23 cellular contexts compared by ENCODE assay signal in the genomic region with DNA sequence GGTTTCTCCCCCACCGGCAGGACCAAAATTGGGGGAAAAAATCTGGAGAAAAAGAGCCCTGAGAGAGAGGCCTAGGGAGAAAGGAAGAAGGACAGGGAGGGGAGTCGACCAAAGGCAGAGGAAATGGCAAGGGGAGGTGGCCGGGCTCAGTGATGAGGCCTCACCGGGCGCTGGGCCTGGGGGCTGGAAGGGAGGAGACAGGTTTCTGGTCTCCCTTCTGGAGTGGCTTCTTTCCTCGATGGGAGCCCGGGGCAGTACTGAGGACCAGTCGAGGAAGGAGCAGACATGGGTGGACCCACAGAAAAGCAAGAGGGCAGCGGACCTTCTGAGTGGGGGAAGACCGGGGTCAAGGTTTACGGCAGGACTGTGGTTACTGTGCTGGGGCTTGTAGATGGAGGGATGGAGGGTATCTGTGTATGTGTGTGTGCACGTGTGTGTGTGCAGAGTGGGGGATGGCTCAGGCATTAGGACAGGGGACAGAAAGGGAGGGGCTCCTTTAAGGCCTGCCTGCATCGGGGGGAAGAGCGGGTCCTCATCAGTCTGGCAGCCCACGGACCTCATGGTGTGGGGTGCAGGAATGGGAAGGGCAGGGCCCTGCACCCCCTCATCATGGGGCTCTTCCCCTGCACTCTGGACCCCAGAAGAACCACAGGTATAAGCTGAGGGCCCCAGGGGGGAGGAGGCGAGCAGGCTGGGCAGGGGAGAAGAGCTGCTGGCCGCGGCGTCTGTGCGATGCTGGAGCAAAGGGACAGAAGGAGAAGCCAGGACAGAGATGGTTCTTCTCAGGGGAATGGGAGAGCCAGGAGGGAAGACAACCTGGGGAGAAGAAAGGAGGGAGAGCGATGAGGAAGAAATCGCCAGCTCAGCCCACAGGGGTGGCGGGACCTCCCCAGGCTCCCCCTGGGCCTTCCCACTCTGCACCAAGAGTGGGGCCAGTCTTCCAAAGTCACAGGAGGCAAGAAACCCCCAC. TPM values are rescaled to one million over a fixed set of nuclear protein-coding genes. Genes with fewer than 3 reads are reported as not detected.
DNase-seq lines count a peak whose midpoint lies in the region; ATAC-seq, FAIRE-seq and TF ChIP-seq lines count a peak whose summit lies in the region.
"Had no signal": no experiment of that assay in that cellular context is flagged by ENCODE, and none has a peak within 500 bp of the region (broad histone marks: within the 10 kb centered on the region; RNA-seq: fewer than 3 reads in every experiment).

No MANE protein-coding gene starts in this region.

- no peaks in the 10 kb centered on the region for H3K9me3 ChIP-seq in CD4-positive, alpha-beta memory T cell (ENCODE audit: control insufficient read depth in 1 of 2, low read length in 2 of 2)
- no peaks in the 10 kb centered on the region for H3K9me3 ChIP-seq in K562 (replicated peaks; ENCODE audit: control insufficient read depth, insufficient read depth, low read depth, low read length)
- H3K9me3 ChIP-seq: ascending aorta, mucosa of descending colon, ovary had no signal

- intact Hi-C loops in CD4-positive, alpha-beta memory T cell (cut with micrococcal nuclease), result no loop called here
- intact Hi-C loops in K562 (cut with micrococcal nuclease), result no loop called here
- intact Hi-C loops in natural killer cell (cut with micrococcal nuclease), result no loop called here

- H3K27me3 ChIP-seq in CD4-positive, alpha-beta memory T cell (ENCODE audit: insufficient read depth, low read length), result no peaks in the 10 kb centered on the region
- no peaks in the 10 kb centered on the region for H3K27me3 ChIP-seq in GM23338 (ENCODE audit: insufficient read depth)
- no peaks in the 10 kb centered on the region for H3K27me3 ChIP-seq in K562 (ENCODE audit: control insufficient read depth in 2 of 2, insufficient read depth in 2 of 2, low read length in 2 of 2)
- H3K27me3 ChIP-seq: ascending aorta, foreskin keratinocyte, ovary had no signal

- no peak overlapping the region for H3K4me3 Mint-ChIP-seq in CD4-positive, alpha-beta memory T cell
- H3K4me3 Mint-ChIP-seq in GM23338 (no peak overlapping the region; the same call in 2 of the 3 replicates), natural killer cell (peak overlapping the region; percentile 13)
- H3K4me3 Mint-ChIP-seq: activated CD8-positive, alpha-beta memory T cell treated with anti-CD3 and anti-CD28 coated beads, Interleukin-2, amount 10 ng/mL, durations not matched to agents 7 days and 5 days had no signal

- peaks cover 19 to 64% of the 10 kb centered on the region in 2 donors for H3K36me3 Mint-ChIP-seq in CD4-positive, alpha-beta memory T cell
- H3K36me3 Mint-ChIP-seq in GM23338 (ENCODE audit: low read depth) (peaks cover 57% of the 10 kb centered on the region), natural killer cell (no peaks in the 10 kb centered on the region)

- POLR2A ChIA-PET in CD4-positive, alpha-beta memory T cell (lab: Charles Lee; ENCODE audit: partially characterized antibody), result interaction anchor here (1.5 to 1.8 kb wide), 2 partner anchors 9 to 49 kb away, joined by 4 to 6 read pairs; partner anchors contain the start of gene PXN
- POLR2A ChIA-PET in K562 (lab: Yijun Ruan, JAX), result interaction anchor here (0.7 to 17.7 kb wide), 5 partner anchors 9 to 75 kb away, joined by 3 to 420 read pairs (median 6); partner anchors contain the start of genes GCN1, RNU4-1, RNU4-2 and RPLP0

- H4K20me1 ChIP-seq in GM23338 (replicated peaks; ENCODE audit: insufficient read depth) (peaks cover 5% of the 10 kb centered on the region; the same call in 1 of the 2 replicates), K562 (replicated peaks; ENCODE audit: control insufficient read depth, insufficient read depth, low read length) (no peaks in the 10 kb centered on the region)

- H3K36me3 ChIP-seq in CD4-positive, alpha-beta memory T cell (ENCODE audit: insufficient read depth, low read length), result peaks cover 84% of the 10 kb centered on the region
- H3K36me3 ChIP-seq in GM23338 (ENCODE audit: insufficient read depth) (peaks cover 13% of the 10 kb centered on the region; the same call in 1 of the 2 replicates), K562 (ENCODE audit: control insufficient read depth, insufficient read depth, low read length) (peaks cover 65% of the 10 kb centered on the region; the same call in 2 of the 3 replicates)
- H3K36me3 ChIP-seq: ovary had no signal

- ATAC-seq in GM23338 (no peak; the same call in 2 of the 3 replicates), K562 (peak; percentile 11; the same call in 1 of the 3 replicates), natural killer cell (no peak)
- ATAC-seq: activated CD8-positive, alpha-beta memory T cell treated with anti-CD3 and anti-CD28 coated beads, Interleukin-2, amount 10 ng/mL, durations not matched to agents 7 days and 5 days; foreskin keratinocyte; left cardiac atrium had no signal

- TF ChIP-seq POLR2A in K562 (conservative IDR thresholded peaks at IDR 0.05), result no peak; the same call in 1 of the 2 replicates

- TF ChIP-seq CTCF in GM23338 (conservative IDR thresholded peaks at IDR 0.05; ENCODE audit: low read depth in 2 of 2), result no peak
- no peak for TF ChIP-seq CTCF in K562 (IDR thresholded peaks at IDR 0.05 in 2 of 3, conservative IDR thresholded peaks at IDR 0.05 in 1 of 3; ENCODE audit: insufficient read depth in 2 of 3, low read depth in 1 of 3, low read length in 3 of 3)
- no peak for TF ChIP-seq CTCF in natural killer cell (IDR thresholded peaks at IDR 0.05)
- no peak for TF ChIP-seq CTCF in GM10266 (IDR thresholded peaks at IDR 0.05; ENCODE audit: control insufficient read depth, insufficient read depth, low read depth, missing control alignments)

- no peaks in the 10 kb centered on the region for H3K79me2 ChIP-seq in GM23338 (replicated peaks; ENCODE audit: insufficient read depth)
- H3K79me2 ChIP-seq in K562 (ENCODE audit: control insufficient read depth, insufficient read depth, low read length), result no peaks in the 10 kb centered on the region

- 0 out of 2 replicates have a peak overlapping the region, but pooled peaks have one; percentile 29 for H3K4me2 ChIP-seq in GM23338
- no peak overlapping the region for H3K4me2 ChIP-seq in K562 (ENCODE audit: insufficient read depth, low read length)
- H3K4me2 ChIP-seq: PC-9 had no signal

- H2AFZ ChIP-seq in GM23338, result no peak overlapping the region
- no peak overlapping the region for H2AFZ ChIP-seq in K562 (ENCODE audit: low read depth, low read length)
- H2AFZ ChIP-seq: PC-9 had no signal

- peak overlapping the region in 1 of 2 experiments; percentile 4; a peak in 2 of 4 replicates for H3K9ac ChIP-seq in K562 (ENCODE audit: insufficient read depth in 1 of 2, low read depth in 2 of 2, low read length in 2 of 2)

- no peak overlapping the region for H3K27ac ChIP-seq in CD4-positive, alpha-beta memory T cell (ENCODE audit: low read depth, low read length)
- H3K27ac ChIP-seq in GM23338 (ENCODE audit: low read depth), result peak overlapping the region; percentile 76
- H3K27ac ChIP-seq in K562 (ENCODE audit: extremely low read depth, low read depth, low read length), result no peak overlapping the region
- H3K27ac ChIP-seq: ascending aorta, foreskin keratinocyte, ovary, PC-9 had no signal

- no peaks in the 10 kb centered on the region for H3K9me1 ChIP-seq in K562 (ENCODE audit: control insufficient read depth, insufficient read depth, low read length)

- no peak overlapping the region for H3K4me3 ChIP-seq in CD4-positive, alpha-beta memory T cell (ENCODE audit: low read length in 2 of 2)
- H3K4me3 ChIP-seq in GM23338, result no peak overlapping the region
- no peak overlapping the region for H3K4me3 ChIP-seq in K562
- H3K4me3 ChIP-seq: ascending aorta, mucosa of descending colon, ovary, PC-9 had no signal

- H3F3A ChIP-seq in GM23338 (replicated peaks; ENCODE audit: low read depth), result peaks cover 12% of the 10 kb centered on the region; the same call in 1 of the 2 replicates

- no peak for TF ChIP-seq RAD21 in K562 (CRISPR knock-in tag; conservative IDR thresholded peaks at IDR 0.05 in 1 of 2, IDR thresholded peaks at IDR 0.05 in 1 of 2)

- CTCF ChIA-PET in CD4-positive, alpha-beta memory T cell (lab: Charles Lee; ENCODE audit: partially characterized antibody), result interaction anchor here (1.4 to 17.5 kb wide), 2 partner anchors 12 to 37 kb away, joined by 4 to 1075 read pairs; partner anchors contain the start of gene PXN
- CTCF ChIA-PET in K562 (lab: Yijun Ruan, JAX; ENCODE audit: low intra/inter-chr PET ratio), result no interaction called here

- TF ChIP-seq EP300 in K562 (IDR thresholded peaks at IDR 0.05; ENCODE audit: low read length), result no peak

- DNase-seq in CD4-positive, alpha-beta memory T cell, result peak in 1 of 5 donors; percentile 15
- DNase-seq in GM23338 (ENCODE audit: low spot score) (no peak), K562 (ENCODE audit: extremely low read depth in 1 of 4, low spot score in 3 of 4) (no peak), natural killer cell (no peak), GM10266 (ENCODE audit: extremely low spot score) (no peak), mucosa of gallbladder (ENCODE audit: low spot score) (no peak), NCI-H226 (no peak)
- DNase-seq: activated CD4-positive, CD25-positive, alpha-beta regulatory T cell treated with anti-CD3 and anti-CD28 coated beads, Interleukin-2, amount 50 U/mL, for 72 hours; activated CD8-positive, alpha-beta memory T cell treated with anti-CD3 and anti-CD28 coated beads, Interleukin-2, amount 10 ng/mL, durations not matched to agents 7 days and 5 days; activated gamma-delta T cell; foreskin keratinocyte; left cardiac atrium; NCI-H1417 treated with DMSO at 0.1 percent for 48 hours; NCI-H2171; NCI-H748 treated with DMSO at 0.1 percent for 48 hours; ovary; PC-9; stimulated activated CD4-positive, alpha-beta T cell treated with anti-CD3 and anti-CD28 coated beads, Interleukin-1b, Interleukin-23, amount 100 ng/mL, for 48 hours; T1000 had no signal

- no peak for FAIRE-seq in K562 (lab: Jason Lieb, UNC)
- FAIRE-seq: colon, HTR-8/SVneo had no signal

- no peaks in the 10 kb centered on the region for H3K4me1 Mint-ChIP-seq in CD4-positive, alpha-beta memory T cell
- H3K4me1 Mint-ChIP-seq in GM23338 (peaks cover 6% of the 10 kb centered on the region), natural killer cell (peaks cover 5 to 34% of the 10 kb centered on the region in 2 donors)
- H3K4me1 Mint-ChIP-seq: activated CD8-positive, alpha-beta memory T cell treated with anti-CD3 and anti-CD28 coated beads, Interleukin-2, amount 10 ng/mL, durations not matched to agents 7 days and 5 days had no signal

- H3K9me3 Mint-ChIP-seq in CD4-positive, alpha-beta memory T cell, result no peaks in the 10 kb centered on the region
- no peaks in the 10 kb centered on the region for H3K9me3 Mint-ChIP-seq in GM23338
- H3K9me3 Mint-ChIP-seq in natural killer cell, result no peaks in the 10 kb centered on the region

- no peaks in the 10 kb centered on the region for H3K9me2 ChIP-seq in GM23338 (ENCODE audit: insufficient read depth)

- no peaks in the 10 kb centered on the region for H3K4me1 ChIP-seq in CD4-positive, alpha-beta memory T cell (ENCODE audit: insufficient read depth, low read length)
- H3K4me1 ChIP-seq in GM23338 (ENCODE audit: insufficient read depth), result no peaks in the 10 kb centered on the region
- peaks cover 0 to 40% of the 10 kb centered on the region in 2 experiments; a peak in 2 of 5 replicates for H3K4me1 ChIP-seq in K562 (replicated peaks in 1 of 2; ENCODE audit: control insufficient read depth in 2 of 2, insufficient read depth in 2 of 2, low read length in 2 of 2)
- H3K4me1 ChIP-seq: ascending aorta had no signal

- no TSS peak for BruUV-seq in K562 (replicated peaks; lab: Mats Ljungman, UMichigan)

- peak overlapping the region in 5 of 7 donors; percentile 24 to 88 (median 66) for H3K27ac Mint-ChIP-seq in CD4-positive, alpha-beta memory T cell
- H3K27ac Mint-ChIP-seq in GM23338 (peak overlapping the region; percentile 53), natural killer cell (peak overlapping the region; percentile 57 to 76)
- H3K27ac Mint-ChIP-seq: activated CD8-positive, alpha-beta memory T cell treated with anti-CD3 and anti-CD28 coated beads, Interleukin-2, amount 10 ng/mL, durations not matched to agents 7 days and 5 days had no signal

- 75% methylated on average over 13 of the region's 23 CpGs for WGBS in K562 (ENCODE audit: insufficient coverage, low coverage, missing lambda C conversion rate)

- in situ Hi-C loops in K562 (cut with MboI), result no loop called here

- H3K27me3 Mint-ChIP-seq in CD4-positive, alpha-beta memory T cell, result no peaks in the 10 kb centered on the region
- H3K27me3 Mint-ChIP-seq in GM23338 (ENCODE audit: insufficient read depth, low read depth, poor library complexity), result peaks cover 22% of the 10 kb centered on the region
- no peaks in the 10 kb centered on the region for H3K27me3 Mint-ChIP-seq in natural killer cell (ENCODE audit: low read depth in 2 of 2)
- H3K27me3 Mint-ChIP-seq: activated CD8-positive, alpha-beta memory T cell treated with anti-CD3 and anti-CD28 coated beads, Interleukin-2, amount 10 ng/mL, durations not matched to agents 7 days and 5 days had no signal

RNA-seq across cellular contexts. Expression of gene RPLP0, which starts 15.1 kb away (rescaled TPM):
- total RNA-seq in CD4-positive, alpha-beta memory T cell, result 1,000 to 10,000 TPM; 1,817 to 1,965 TPM
- 1,000 to 10,000 TPM; 1,342 to 2,125 TPM for polyA plus RNA-seq in CD4-positive, alpha-beta memory T cell
- total RNA-seq in GM23338 (2014; rRNA removed; shearing (Covaris generic)), result 4,855 and 4,916 TPM in 2 replicates
- polyA plus RNA-seq in GM23338 (2016; fragmentation: Nextera tagmentation; extraction: Ambion mirVana) (2,219 and 2,404 TPM in 2 replicates), K562 (2011; rRNA removed) (7,931 and 10,886 TPM in 2 replicates), K562 (2014; fragmentation: Illumina TruSeq; extraction: Trizol) (5,372 and 5,510 TPM in 2 replicates), K562 (2014; fragmentation: Nextera tagmentation; extraction: Ambion mirVana) (1,000 to 10,000 TPM; 6,875 to 7,674 TPM), K562 (2014; rRNA removed) (6,483 and 6,682 TPM in 2 replicates)
- 1,112 and 2,318 TPM in 2 replicates for total RNA-seq in K562 (2011; cell fraction: chromatin; rRNA removed; ENCODE audit: low replicate concordance)
- 2,659 and 3,037 TPM in 2 replicates for total RNA-seq in K562 (2011; cell fraction: nucleolus; rRNA removed)
- total RNA-seq in K562 (2011; cell fraction: nucleoplasm; rRNA removed), result 2,953 and 5,147 TPM in 2 replicates
- total RNA-seq in K562 (2014; rRNA removed) (4,900 and 6,436 TPM in 2 replicates), K562 (2014; rRNA removed; fragmentation: Illumina TruSeq; extraction: Trizol) (3,191 and 3,833 TPM in 2 replicates), K562 (2015; rRNA removed; fragmentation: Illumina TruSeq; extraction: Trizol) (3,802 and 3,820 TPM in 2 replicates), K562 (2021) (3,845 and 4,075 TPM in 2 replicates), natural killer cell (100 to 1,000 TPM; 587 to 791 (median 689) TPM), mucosa of gallbladder (1,053 TPM)
- 11,423 and 15,718 TPM in 2 replicates for polyA plus RNA-seq in K562 (2011; cell fraction: cytosol; rRNA removed)
- 3,653 and 4,979 TPM in 2 replicates for polyA plus RNA-seq in K562 (2011; cell fraction: nucleus; rRNA removed)
- polyA plus RNA-seq in K562 (2012), result 4,990 and 8,357 TPM in 2 replicates
- 5,001 and 5,431 TPM in 2 replicates for polyA minus RNA-seq in K562 (2011; rRNA and poly(A)+ RNA removed)
- 2,569 and 3,110 TPM in 2 replicates for polyA minus RNA-seq in K562 (2011; cell fraction: cytosol; rRNA and poly(A)+ RNA removed)
- 738 and 1,257 TPM in 2 replicates for polyA minus RNA-seq in K562 (2011; cell fraction: nucleus; rRNA and poly(A)+ RNA removed)

RNA-seq across cellular contexts. Expression of gene GCN1, which starts 21.5 kb away (rescaled TPM):
- 100 to 1,000 TPM; 127 to 132 TPM for total RNA-seq in CD4-positive, alpha-beta memory T cell
- polyA plus RNA-seq in CD4-positive, alpha-beta memory T cell, result 10 to 100 TPM; 13.9 to 29.6 TPM
- 141 and 177 TPM in 2 replicates for total RNA-seq in GM23338 (2014; rRNA removed; shearing (Covaris generic))
- polyA plus RNA-seq in GM23338 (2016; fragmentation: Nextera tagmentation; extraction: Ambion mirVana) (18.0 and 18.2 TPM in 2 replicates), K562 (2011; rRNA removed) (51.7 and 78.4 TPM in 2 replicates), K562 (2014; fragmentation: Illumina TruSeq; extraction: Trizol) (81.4 and 108 TPM in 2 replicates), K562 (2014; fragmentation: Nextera tagmentation; extraction: Ambion mirVana) (10 to 100 TPM; 11.9 to 18.2 TPM), K562 (2014; rRNA removed) (78.4 and 94.0 TPM in 2 replicates)
- 689 and 1,391 TPM in 2 replicates for total RNA-seq in K562 (2011; cell fraction: chromatin; rRNA removed; ENCODE audit: low replicate concordance)
- total RNA-seq in K562 (2011; cell fraction: nucleolus; rRNA removed), result 533 and 578 TPM in 2 replicates
- 336 and 477 TPM in 2 replicates for total RNA-seq in K562 (2011; cell fraction: nucleoplasm; rRNA removed)
- total RNA-seq in K562 (2014; rRNA removed) (96.4 and 124 TPM in 2 replicates), K562 (2014; rRNA removed; fragmentation: Illumina TruSeq; extraction: Trizol) (48.2 and 49.7 TPM in 2 replicates), K562 (2015; rRNA removed; fragmentation: Illumina TruSeq; extraction: Trizol) (51.5 and 54.4 TPM in 2 replicates), K562 (2021) (172 and 190 TPM in 2 replicates), natural killer cell (100 to 1,000 TPM; 119 to 141 (median 120) TPM), mucosa of gallbladder (80.4 TPM)
- 52.9 and 58.6 TPM in 2 replicates for polyA plus RNA-seq in K562 (2011; cell fraction: cytosol; rRNA removed)
- polyA plus RNA-seq in K562 (2011; cell fraction: nucleus; rRNA removed), result 319 and 415 TPM in 2 replicates
- polyA plus RNA-seq in K562 (2012), result 82.4 and 85.4 TPM in 2 replicates
- 168 and 179 TPM in 2 replicates for polyA minus RNA-seq in K562 (2011; rRNA and poly(A)+ RNA removed)
- 131 and 132 TPM in 2 replicates for polyA minus RNA-seq in K562 (2011; cell fraction: cytosol; rRNA and poly(A)+ RNA removed)
- 176 and 241 TPM in 2 replicates for polyA minus RNA-seq in K562 (2011; cell fraction: nucleus; rRNA and poly(A)+ RNA removed)

RNA-seq across cellular contexts. Expression of gene PXN, which starts 49.5 kb away (rescaled TPM):
- 100 to 1,000 TPM; 108 to 126 TPM for total RNA-seq in CD4-positive, alpha-beta memory T cell
- 100 to 1,000 TPM in 1 of 2 donors, 10 to 100 TPM in 1; 81.7 to 115 TPM for polyA plus RNA-seq in CD4-positive, alpha-beta memory T cell
- 69.3 and 76.0 TPM in 2 replicates for total RNA-seq in GM23338 (2014; rRNA removed; shearing (Covaris generic))
- 38.4 and 39.0 TPM in 2 replicates for polyA plus RNA-seq in GM23338 (2016; fragmentation: Nextera tagmentation; extraction: Ambion mirVana)
- total RNA-seq in K562 (2011; cell fraction: chromatin; rRNA removed; ENCODE audit: low replicate concordance), result 70.6 and 142 TPM in 2 replicates
- total RNA-seq in K562 (2011; cell fraction: nucleolus; rRNA removed), result 45.5 and 48.2 TPM in 2 replicates
- 51.8 and 52.7 TPM in 2 replicates for total RNA-seq in K562 (2011; cell fraction: nucleoplasm; rRNA removed)
- total RNA-seq in K562 (2014; rRNA removed), result 18.6 and 22.7 TPM in 2 replicates
- 13.1 and 16.4 TPM in 2 replicates for total RNA-seq in K562 (2014; rRNA removed; fragmentation: Illumina TruSeq; extraction: Trizol)
- total RNA-seq in K562 (2015; rRNA removed; fragmentation: Illumina TruSeq; extraction: Trizol), result 13.5 and 14.2 TPM in 2 replicates
- 66.6 and 74.1 TPM in 2 replicates for total RNA-seq in K562 (2021)
- 28.6 and 44.1 TPM in 2 replicates for polyA plus RNA-seq in K562 (2011; rRNA removed)
- polyA plus RNA-seq in K562 (2011; cell fraction: cytosol; rRNA removed), result 31.5 and 36.7 TPM in 2 replicates
- polyA plus RNA-seq in K562 (2011; cell fraction: nucleus; rRNA removed), result 43.4 and 76.1 TPM in 2 replicates
- polyA plus RNA-seq in K562 (2012), result 59.0 and 70.2 TPM in 2 replicates
- 64.7 and 71.8 TPM in 2 replicates for polyA plus RNA-seq in K562 (2014; fragmentation: Illumina TruSeq; extraction: Trizol)
- polyA plus RNA-seq in K562 (2014; fragmentation: Nextera tagmentation; extraction: Ambion mirVana), result 1 to 10 TPM; 4.0 to 4.8 TPM
- 40.7 and 42.2 TPM in 2 replicates for polyA plus RNA-seq in K562 (2014; rRNA removed)
- polyA minus RNA-seq in K562 (2011; rRNA and poly(A)+ RNA removed), result 19.9 and 22.3 TPM in 2 replicates
- 16.7 and 38.8 TPM in 2 replicates for polyA minus RNA-seq in K562 (2011; cell fraction: cytosol; rRNA and poly(A)+ RNA removed)
- 12.4 and 19.8 TPM in 2 replicates for polyA minus RNA-seq in K562 (2011; cell fraction: nucleus; rRNA and poly(A)+ RNA removed)
- 100 to 1,000 TPM; 436 to 504 (median 478) TPM for total RNA-seq in natural killer cell
- 119 TPM for total RNA-seq in mucosa of gallbladder
